Comparison of ENCODE assay signal across 22 cellular contexts in genomic region chr1:2098839-2099785, GRCh38. TPM values are rescaled to one million over a fixed set of nuclear protein-coding genes. Genes with fewer than 3 reads are reported as not detected.
A peak's percentile ranks its signal among the peaks of the same experiment; 100 is the strongest.
DNase-seq lines count a peak whose midpoint lies in the region; ATAC-seq, FAIRE-seq and TF ChIP-seq lines count a peak whose summit lies in the region.
"Had no signal": no experiment of that assay in that cellular context is flagged by ENCODE, and none has a peak within 500 bp of the region (broad histone marks: within the 10 kb centered on the region; RNA-seq: fewer than 3 reads in every experiment).

No MANE protein-coding gene starts in this region.

- TF ChIP-seq CTCF in natural killer cell (IDR thresholded peaks at IDR 0.05) (no peak), glutamatergic neuron (IDR thresholded peaks at IDR 0.05; ENCODE audit: partially characterized antibody, unreplicated experiment) (no peak), neural progenitor cell (IDR thresholded peaks at IDR 0.05) (no peak)

- H3K27ac ChIP-seq in neural progenitor cell = no peak overlapping the region
- H3K27ac ChIP-seq in aorta (ENCODE audit: low read depth in 1 of 2, low read length in 2 of 2) = no peak overlapping the region
- H3K27ac ChIP-seq: A549, HL-60 had no signal

- DNase-seq in natural killer cell treated with Interleukin-12 subunit alpha and Interleukin-12 subunit beta and Interleukin-15 and Interleukin-18, amount 100 ng/mL, for 72 hours (ENCODE audit: low spot score) = peak; percentile 8
- DNase-seq in natural killer cell = no peak
- DNase-seq in glutamatergic neuron = no peak
- peak; percentile 41 for DNase-seq in neural progenitor cell (ENCODE audit: low spot score)
- DNase-seq in aorta = peak; percentile 24 to 62
- DNase-seq in stimulated activated CD4-positive, alpha-beta T cell treated with anti-CD3 and anti-CD28 coated beads, Interleukin-15, amount 100 ng/mL, for 24 hours = no peak
- DNase-seq in H54 (ENCODE audit: insufficient read length, low spot score) = no peak
- DNase-seq: activated CD4-positive, alpha-beta T cell treated with anti-CD3 and anti-CD28 coated beads, Interleukin-2, amount 10 ng/mL, durations not matched to agents 24 days and 14 days; activated CD8-positive, alpha-beta memory T cell treated with anti-CD3 and anti-CD28 coated beads, Interleukin-2, amount 50 U/mL, for 4 hours; activated gamma-delta T cell; amniotic stem cell; CD8-positive, alpha-beta memory T cell; DND-41; NCI-H187 treated with DMSO at 0.1 percent for 48 hours; NK-92 treated with Interleukin-12 subunit alpha and Interleukin-12 subunit beta, amount 100 ng/mL, for 24 hours; RPMI8226; stimulated activated naive CD4-positive, alpha-beta T cell treated with Interleukin-2 at 50 U/mL for 16 hours; transverse colon had no signal

- peaks cover 4% of the 10 kb centered on the region for H3K9me3 Mint-ChIP-seq in natural killer cell treated with Interleukin-12 subunit alpha and Interleukin-12 subunit beta and Interleukin-15 and Interleukin-18, amount 100 ng/mL, for 72 hours
- H3K9me3 Mint-ChIP-seq in natural killer cell (peaks cover 0 to 4% of the 10 kb centered on the region in 2 donors), glutamatergic neuron (ENCODE audit: unreplicated experiment) (peaks cover 24% of the 10 kb centered on the region), neural progenitor cell (peaks cover 6% of the 10 kb centered on the region)

- no peak overlapping the region for H3K27ac Mint-ChIP-seq in natural killer cell treated with Interleukin-12 subunit alpha and Interleukin-12 subunit beta and Interleukin-15 and Interleukin-18, amount 100 ng/mL, for 72 hours
- H3K27ac Mint-ChIP-seq in natural killer cell (no peak overlapping the region), glutamatergic neuron (ENCODE audit: unreplicated experiment) (peak overlapping the region; percentile 98), neural progenitor cell (no peak overlapping the region)
- H3K27ac Mint-ChIP-seq: activated CD4-positive, alpha-beta T cell treated with anti-CD3 and anti-CD28 coated beads, Interleukin-2, amount 10 ng/mL, durations not matched to agents 24 days and 14 days had no signal

- no peaks in the 10 kb centered on the region for H3K27me3 Mint-ChIP-seq in natural killer cell treated with Interleukin-12 subunit alpha and Interleukin-12 subunit beta and Interleukin-15 and Interleukin-18, amount 100 ng/mL, for 72 hours
- H3K27me3 Mint-ChIP-seq in natural killer cell (ENCODE audit: low read depth in 2 of 2) (no peaks in the 10 kb centered on the region), glutamatergic neuron (ENCODE audit: unreplicated experiment) (peaks cover 21% of the 10 kb centered on the region), neural progenitor cell (ENCODE audit: insufficient read depth, low read depth) (peaks cover 14% of the 10 kb centered on the region)
- H3K27me3 Mint-ChIP-seq: activated CD4-positive, alpha-beta T cell treated with anti-CD3 and anti-CD28 coated beads, Interleukin-2, amount 10 ng/mL, durations not matched to agents 24 days and 14 days had no signal

- peaks cover 6% of the 10 kb centered on the region for H3K36me3 Mint-ChIP-seq in natural killer cell treated with Interleukin-12 subunit alpha and Interleukin-12 subunit beta and Interleukin-15 and Interleukin-18, amount 100 ng/mL, for 72 hours
- H3K36me3 Mint-ChIP-seq in natural killer cell (no peaks in the 10 kb centered on the region), glutamatergic neuron (ENCODE audit: unreplicated experiment) (peaks cover 13% of the 10 kb centered on the region), neural progenitor cell (peaks cover 7% of the 10 kb centered on the region)

- H3K79me2 ChIP-seq in neural progenitor cell (ENCODE audit: low read depth) = no peaks in the 10 kb centered on the region

- intact Hi-C loops in natural killer cell (cut with micrococcal nuclease) (no loop called here), aorta (cut with DNase I) (no loop called here)

- H2AFZ ChIP-seq in neural progenitor cell (replicated peaks) = no peak overlapping the region

- no peak for FAIRE-seq in H54 (lab: Jason Lieb, UNC)
- FAIRE-seq: A549, endometrium had no signal

- peaks cover 4% of the 10 kb centered on the region for H3F3A ChIP-seq in neural progenitor cell (ENCODE audit: low read depth)

- no peaks in the 10 kb centered on the region for H3K36me3 ChIP-seq in neural progenitor cell
- H3K36me3 ChIP-seq in aorta (ENCODE audit: control insufficient read depth in 1 of 2, insufficient read depth in 2 of 2, low read length in 1 of 2) = no peaks in the 10 kb centered on the region
- H3K36me3 ChIP-seq: transverse colon had no signal

- H3K9ac ChIP-seq in neural progenitor cell = no peak overlapping the region

- H3K4me3 ChIP-seq in neural progenitor cell (no peak overlapping the region), aorta (ENCODE audit: low read length in 2 of 2) (no peak overlapping the region)
- H3K4me3 ChIP-seq: A549, transverse colon had no signal

- no peak for ATAC-seq in natural killer cell treated with Interleukin-12 subunit alpha and Interleukin-12 subunit beta and Interleukin-15 and Interleukin-18, amount 100 ng/mL, for 72 hours
- ATAC-seq in natural killer cell (no peak), aorta (ENCODE audit: low FRiP score) (no peak), GM18858 (IDR thresholded peaks at IDR 0.05; ENCODE audit: unreplicated experiment) (no peak)
- ATAC-seq: A549 had no signal

- peaks cover 18% of the 10 kb centered on the region for H4K20me1 ChIP-seq in neural progenitor cell (ENCODE audit: low read depth)

- no peak overlapping the region for H3K4me2 ChIP-seq in neural progenitor cell
- H3K4me2 ChIP-seq: A549 had no signal

- 78 to 82% methylated on average over 35 of the region's 35 CpGs for WGBS in aorta, 2 donors

- no peak for TF ChIP-seq POLR2A in H54 (IDR thresholded peaks at IDR 0.05; ENCODE audit: low read depth, low read length)

- H3K27me3 ChIP-seq in neural progenitor cell = no peaks in the 10 kb centered on the region
- H3K27me3 ChIP-seq in aorta (ENCODE audit: control insufficient read depth in 1 of 2, insufficient read depth in 2 of 2, low read length in 1 of 2) = no peaks in the 10 kb centered on the region
- H3K27me3 ChIP-seq: transverse colon had no signal

- H3K4me3 Mint-ChIP-seq in natural killer cell treated with Interleukin-12 subunit alpha and Interleukin-12 subunit beta and Interleukin-15 and Interleukin-18, amount 100 ng/mL, for 72 hours = no peak overlapping the region
- no peak overlapping the region for H3K4me3 Mint-ChIP-seq in natural killer cell
- H3K4me3 Mint-ChIP-seq in glutamatergic neuron (ENCODE audit: unreplicated experiment) = no peak overlapping the region
- no peak overlapping the region for H3K4me3 Mint-ChIP-seq in neural progenitor cell
- H3K4me3 Mint-ChIP-seq: activated CD4-positive, alpha-beta T cell treated with anti-CD3 and anti-CD28 coated beads, Interleukin-2, amount 10 ng/mL, durations not matched to agents 24 days and 14 days; CD8-positive, alpha-beta memory T cell had no signal

- H3K4me1 ChIP-seq in neural progenitor cell (no peaks in the 10 kb centered on the region), aorta (ENCODE audit: control insufficient read depth in 1 of 2, insufficient read depth in 2 of 2, low read length in 2 of 2) (no peaks in the 10 kb centered on the region)
- H3K4me1 ChIP-seq: A549, transverse colon had no signal

- H3K4me1 Mint-ChIP-seq in natural killer cell treated with Interleukin-12 subunit alpha and Interleukin-12 subunit beta and Interleukin-15 and Interleukin-18, amount 100 ng/mL, for 72 hours (ENCODE audit: low read depth in 2 of 2) = peaks cover 0 to 4% of the 10 kb centered on the region in 2 donors
- peaks cover 0 to 5% of the 10 kb centered on the region in 2 donors for H3K4me1 Mint-ChIP-seq in natural killer cell
- peaks cover 33% of the 10 kb centered on the region for H3K4me1 Mint-ChIP-seq in glutamatergic neuron (ENCODE audit: low read depth, unreplicated experiment)
- peaks cover 11% of the 10 kb centered on the region for H3K4me1 Mint-ChIP-seq in neural progenitor cell
- H3K4me1 Mint-ChIP-seq: activated CD4-positive, alpha-beta T cell treated with anti-CD3 and anti-CD28 coated beads, Interleukin-2, amount 10 ng/mL, durations not matched to agents 24 days and 14 days had no signal

- no peaks in the 10 kb centered on the region for H3K9me3 ChIP-seq in neural progenitor cell (ENCODE audit: low read depth)
- H3K9me3 ChIP-seq in aorta (ENCODE audit: control insufficient read depth, low read length) = peaks cover 8% of the 10 kb centered on the region

RNA-seq across cellular contexts. Expression of gene PRKCZ, which starts 48.9 kb away (rescaled TPM):
- total RNA-seq in natural killer cell treated with Interleukin-12 subunit alpha and Interleukin-12 subunit beta and Interleukin-15 and Interleukin-18, amount 100 ng/mL, for 72 hours = 10 to 100 TPM; 10.8 to 13.2 TPM
- total RNA-seq in natural killer cell (10 to 100 TPM; 25.1 to 37.1 (median 30.5) TPM), glutamatergic neuron (ENCODE audit: unreplicated experiment) (120 TPM), neural progenitor cell (ENCODE audit: low replicate concordance) (33.4 and 47.2 TPM in 2 replicates), aorta (1 to 10 TPM; 3.2 to 5.2 TPM)
- 10 to 100 TPM in 1 of 2 donors, 1 to 10 TPM in 1; 1.5 to 23.2 TPM for polyA plus RNA-seq in aorta

Comparison
In these comparisons a context has a peak if more than half of its experiments do, and no peak if none do; other contexts are left out.
1. DNase-seq: peak in natural killer cell treated with Interleukin-12 subunit alpha and Interleukin-12 subunit beta and Interleukin-15 and Interleukin-18, amount 100 ng/mL, for 72 hours (single experiment), neural progenitor cell (single experiment) and aorta (2 of 2); none in natural killer cell (single experiment), glutamatergic neuron (single experiment), stimulated activated CD4-positive, alpha-beta T cell treated with anti-CD3 and anti-CD28 coated beads, Interleukin-15, amount 100 ng/mL, for 24 hours (single experiment) and H54 (single experiment).